ENCODE assay signal across 28 cellular contexts in genomic region chr2:126788652-126789051, GRCh38.
"Had no signal": no experiment of that assay in that cellular context is flagged by ENCODE, and none has a peak within 500 bp of the region (broad histone marks: within the 10 kb centered on the region; RNA-seq: fewer than 3 reads in every experiment).

No MANE protein-coding gene starts in this region.

- H3K4me3 ChIP-seq: SJCRH30, SK-N-MC had no signal

- H3K4me1 Mint-ChIP-seq: activated CD4-positive, alpha-beta T cell treated with anti-CD3 and anti-CD28 coated beads, Interleukin-2, amount 10 ng/mL, durations not matched to agents 24 days and 14 days; activated naive CD8-positive, alpha-beta T cell treated with anti-CD3 and anti-CD28 coated beads for 36 hours; central memory CD8-positive, alpha-beta T cell had no signal

- ATAC-seq: activated CD8-positive, alpha-beta T cell treated with anti-CD3 and anti-CD28 coated beads, Interleukin-2, amount 10 ng/mL, durations not matched to agents 7 days and 5 days; activated T-cell treated with anti-CD3 and anti-CD28 coated beads, Interleukin-2, amount 50 U/mL, for 4 hours; Panc1 had no signal

- H3K36me3 ChIP-seq: brain microvascular endothelial cell, SJCRH30, WERI-Rb-1 had no signal

- H3K27ac Mint-ChIP-seq: activated CD4-positive, alpha-beta T cell treated with anti-CD3 and anti-CD28 coated beads, Interleukin-2, amount 10 ng/mL, durations not matched to agents 24 days and 14 days; activated CD8-positive, alpha-beta T cell treated with anti-CD3 and anti-CD28 coated beads, Interleukin-2, amount 10 ng/mL, durations not matched to agents 7 days and 5 days; activated naive CD8-positive, alpha-beta T cell treated with anti-CD3 and anti-CD28 coated beads for 36 hours; activated T-helper 1 cell treated with anti-CD3 and anti-CD28 coated beads, Interleukin-12 subunit alpha, Interleukin-12 subunit beta, Interleukin-2, Interleukin-4 antibody, amounts not matched to agents 30 ng/mL and 10 ng/mL and 1 ng/mL, durations not matched to agents 14 hours and 24 hours and 36 hours had no signal

- DNase-seq: activated CD4-positive, alpha-beta T cell treated with anti-CD3 and anti-CD28 coated beads, Interleukin-2, amount 10 ng/mL, durations not matched to agents 24 days and 14 days; activated CD4-positive, alpha-beta T cell treated with anti-CD3 and anti-CD28 coated beads, Interleukin-2, amount 50 U/mL, for 48 hours; activated CD8-positive, alpha-beta T cell treated with anti-CD3 and anti-CD28 coated beads, Interleukin-2, amount 10 ng/mL, durations not matched to agents 7 days and 5 days; activated naive CD4-positive, alpha-beta T cell; activated naive CD4-positive, alpha-beta T cell treated with anti-CD3 and anti-CD28 coated beads, Interleukin-2, amount 50 U/mL, for 16 hours; activated naive CD8-positive, alpha-beta T cell treated with anti-CD3 and anti-CD28 coated beads for 36 hours; activated T-cell treated with anti-CD3 and anti-CD28 coated beads for 4 hours; activated T-cell treated with anti-CD3 and anti-CD28 coated beads, Interleukin-2, amount 50 U/mL, for 4 hours; amniotic stem cell; aorta; brain microvascular endothelial cell; MM.1S; MV-4-11; NCI-H1092; NCI-H1436 treated with DMSO at 0.1 percent for 48 hours; NCI-H1694 treated with DMSO at 0.1 percent for 48 hours; NCI-H2029; NCI-H345; NCI-H524 treated with DMSO at 0.1 percent for 48 hours; SHP77; SJCRH30; T1000; WERI-Rb-1 had no signal

- H3K9me3 ChIP-seq: SJCRH30 had no signal

- H3K27ac ChIP-seq: brain microvascular endothelial cell, KMS-11, SJCRH30, SK-N-MC, WERI-Rb-1 had no signal

- H3K4me1 ChIP-seq: SJCRH30 had no signal

- H3K36me3 Mint-ChIP-seq: activated naive CD8-positive, alpha-beta T cell treated with anti-CD3 and anti-CD28 coated beads for 36 hours had no signal

- H3K27me3 ChIP-seq: brain microvascular endothelial cell, SJCRH30 had no signal

- H3K9me3 Mint-ChIP-seq: activated CD4-positive, alpha-beta T cell treated with anti-CD3 and anti-CD28 coated beads, Interleukin-2, amount 10 ng/mL, durations not matched to agents 24 days and 14 days; activated naive CD8-positive, alpha-beta T cell treated with anti-CD3 and anti-CD28 coated beads for 36 hours; activated T-cell treated with anti-CD3 and anti-CD28 coated beads, Interleukin-2, amount 50 U/mL, for 4 hours; activated T-helper 1 cell treated with anti-CD3 and anti-CD28 coated beads, Interleukin-12 subunit alpha, Interleukin-12 subunit beta, Interleukin-2, Interleukin-4 antibody, amounts not matched to agents 30 ng/mL and 10 ng/mL and 1 ng/mL, durations not matched to agents 14 hours and 24 hours and 36 hours; central memory CD8-positive, alpha-beta T cell had no signal

- H3K4me3 Mint-ChIP-seq: activated CD4-positive, alpha-beta T cell treated with anti-CD3 and anti-CD28 coated beads, Interleukin-2, amount 10 ng/mL, durations not matched to agents 24 days and 14 days; activated CD8-positive, alpha-beta T cell treated with anti-CD3 and anti-CD28 coated beads, Interleukin-2, amount 10 ng/mL, durations not matched to agents 7 days and 5 days; activated naive CD8-positive, alpha-beta T cell treated with anti-CD3 and anti-CD28 coated beads for 36 hours; activated T-cell treated with anti-CD3 and anti-CD28 coated beads, Interleukin-2, amount 50 U/mL, for 4 hours; activated T-helper 1 cell treated with anti-CD3 and anti-CD28 coated beads, Interleukin-12 subunit alpha, Interleukin-12 subunit beta, Interleukin-2, Interleukin-4 antibody, amounts not matched to agents 30 ng/mL and 10 ng/mL and 1 ng/mL, durations not matched to agents 14 hours and 24 hours and 36 hours; central memory CD8-positive, alpha-beta T cell had no signal
